Comparison of ENCODE assay signal across 8 cellular contexts in genomic region chr11:74321487-74322188, GRCh38. TPM values are rescaled to one million over a fixed set of nuclear protein-coding genes. Genes with fewer than 3 reads are reported as not detected.
A peak's percentile ranks its signal among the peaks of the same experiment; 100 is the strongest.
DNase-seq lines count a peak whose midpoint lies in the region; ATAC-seq and TF ChIP-seq lines count a peak whose summit lies in the region.

No MANE protein-coding gene starts in this region.

- intact Hi-C loops in mucosa of descending colon (cut with DNase I, micrococcal nuclease) (loop anchor here in 1 of 2 donors (10.0 kb wide), 1 partner anchor 67 kb away; no protein-coding TSS in a partner anchor), ovary (cut with DNase I) (no loop called here)

- DNase-seq in AG10803 (ENCODE audit: low read depth), result peak; percentile 71
- peak; percentile 52 for DNase-seq in GM20000 (ENCODE audit: low spot score)
- peak; percentile 9 for DNase-seq in NT2/D1 (ENCODE audit: low read depth, low spot score)
- DNase-seq in cardiac fibroblast (ENCODE audit: low read depth in 2 of 2), result peak; percentile 74 to 88
- peak in 1 of 3 donors; percentile 30 for DNase-seq in mucosa of descending colon
- DNase-seq in ovary, result no peak
- DNase-seq in globus pallidus (ENCODE audit: low spot score), result no peak

- WGBS in ovary, 3 donors, result 27 to 36% (median 36%) methylated on average over 10 of the region's 10 CpGs

- peaks cover 9% of the 10 kb centered on the region for H3K9me3 ChIP-seq in NT2/D1 (ENCODE audit: insufficient read depth, low read length)
- H3K9me3 ChIP-seq in mucosa of descending colon, result peaks cover 9% of the 10 kb centered on the region
- no peaks in the 10 kb centered on the region for H3K9me3 ChIP-seq in ovary

- H3K36me3 ChIP-seq in NT2/D1 (ENCODE audit: insufficient read depth, insufficient read length, low read length), result no peaks in the 10 kb centered on the region
- no peaks in the 10 kb centered on the region for H3K36me3 ChIP-seq in mucosa of descending colon (ENCODE audit: low read depth)
- H3K36me3 ChIP-seq in ovary, result no peaks in the 10 kb centered on the region

- no peak overlapping the region for H3K9ac ChIP-seq in NT2/D1 (ENCODE audit: insufficient read length, low read depth)

- no peak for TF ChIP-seq EP300 in ovary (IDR thresholded peaks at IDR 0.05)

- H3K27me3 ChIP-seq in NT2/D1 (ENCODE audit: insufficient read depth, insufficient read length) (no peaks in the 10 kb centered on the region), ovary (no peaks in the 10 kb centered on the region)

- no peaks in the 10 kb centered on the region for H3K4me1 ChIP-seq in NT2/D1 (ENCODE audit: insufficient read depth, insufficient read length)
- H3K4me1 ChIP-seq in mucosa of descending colon (ENCODE audit: low read depth), result no peaks in the 10 kb centered on the region
- H3K4me1 ChIP-seq in ovary (ENCODE audit: insufficient read depth), result peaks cover 12% of the 10 kb centered on the region

- TF ChIP-seq CTCF in AG10803 (conservative IDR thresholded peaks at IDR 0.05; ENCODE audit: low read length) (peak; percentile 54), GM20000 (IDR thresholded peaks at IDR 0.05; ENCODE audit: extremely low read depth, missing control alignments) (peak; percentile 45), cardiac fibroblast (IDR thresholded peaks at IDR 0.05; ENCODE audit: low read depth, low read length) (peak; percentile 69), mucosa of descending colon (IDR thresholded peaks at IDR 0.05) (peak; percentile 24), ovary (IDR thresholded peaks at IDR 0.05) (no peak)

- no peak for TF ChIP-seq POLR2A in ovary (IDR thresholded peaks at IDR 0.05)

- ATAC-seq in mucosa of descending colon (no peak), HG03521 (IDR thresholded peaks at IDR 0.05; ENCODE audit: unreplicated experiment) (no peak)

- H3K27ac ChIP-seq in ovary, result no peak overlapping the region

- no peak overlapping the region for H3K4me3 ChIP-seq in AG10803 (ENCODE audit: low read length)
- no peak overlapping the region for H3K4me3 ChIP-seq in NT2/D1 (ENCODE audit: insufficient read length, low read depth)
- no peak overlapping the region for H3K4me3 ChIP-seq in cardiac fibroblast (replicated peaks in 1 of 2; ENCODE audit: low read depth in 2 of 2, low read length in 2 of 2)
- H3K4me3 ChIP-seq in mucosa of descending colon, result no peak overlapping the region
- H3K4me3 ChIP-seq in ovary, result no peak overlapping the region

RNA-seq across cellular contexts. Expression of gene P4HA3, which starts 10.2 kb away (rescaled TPM):
- total RNA-seq in mucosa of descending colon (under 1 TPM; 0.28 to 0.46 (median 0.34) TPM), ovary (1 to 10 TPM in 3 of 7 donors, under 1 TPM in 4; 0.28 to 2.2 (median 0.84) TPM)
- polyA plus RNA-seq in ovary, result 1 to 10 TPM; 1.0 to 5.6 TPM

Comparison
In these comparisons a context has a peak if more than half of its experiments do, and no peak if none do; other contexts are left out.
1. DNase-seq: peak in AG10803 (single experiment), GM20000 (single experiment), NT2/D1 (single experiment) and cardiac fibroblast (2 of 2); none in ovary (0 of 5) and globus pallidus (single experiment).
2. CTCF ChIP-seq: peak in AG10803 (single experiment), GM20000 (single experiment), cardiac fibroblast (single experiment) and mucosa of descending colon (single experiment); none in ovary (0 of 3).